ENCODE assay signal across 15 cellular contexts in the genomic region with DNA sequence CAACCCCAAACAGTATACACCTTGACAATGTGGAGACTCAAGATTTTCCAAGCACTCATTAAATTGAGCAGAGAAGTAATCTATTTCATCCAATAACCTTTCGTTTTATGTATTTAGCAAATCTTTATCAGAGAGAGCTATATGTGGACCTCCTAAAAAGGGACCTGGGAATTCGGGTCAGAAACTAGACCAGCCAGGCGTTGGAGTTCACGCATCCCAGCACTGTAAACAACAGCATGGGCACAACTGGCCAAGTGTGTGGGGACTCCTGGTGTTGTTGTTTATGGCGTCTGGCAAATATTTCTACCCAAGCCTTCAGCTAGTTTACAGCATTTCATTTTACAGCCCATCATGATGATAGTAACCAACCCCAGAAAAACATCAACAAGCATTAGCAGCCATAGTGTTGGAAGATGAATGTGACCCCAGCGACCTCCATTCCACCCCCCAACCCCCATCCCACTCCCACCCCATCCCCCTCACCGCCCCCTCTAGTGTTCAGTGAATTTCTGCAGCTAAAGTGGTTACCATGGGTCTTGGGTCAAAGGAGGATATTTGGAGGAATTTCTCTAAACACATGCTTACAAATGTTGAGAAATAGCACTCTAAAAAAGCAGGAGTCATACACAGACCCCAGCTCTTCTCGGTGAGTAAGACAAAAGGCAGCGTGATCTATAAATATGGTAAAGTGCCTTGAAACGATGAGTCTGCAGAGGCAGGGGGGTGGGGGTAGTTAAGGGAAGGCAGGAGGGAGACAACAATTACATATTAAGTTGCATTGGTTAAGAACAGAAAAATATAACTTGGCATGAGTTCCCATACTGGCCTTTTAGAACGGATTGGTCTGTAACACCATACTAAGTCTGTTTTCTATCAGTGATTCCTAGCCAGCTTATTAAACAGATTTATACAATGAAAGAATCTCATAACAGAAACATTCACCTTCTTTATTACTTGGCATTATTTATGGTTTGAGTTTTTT.
DNase-seq lines count a peak whose midpoint lies in the region; ATAC-seq, FAIRE-seq and TF ChIP-seq lines count a peak whose summit lies in the region.
"Had no signal": no experiment of that assay in that cellular context is flagged by ENCODE, and none has a peak within 500 bp of the region (broad histone marks: within the 10 kb centered on the region; RNA-seq: fewer than 3 reads in every experiment).

No MANE protein-coding gene starts in this region.

- FAIRE-seq in A549 (lab: Jason Lieb, UNC) = no peak

- intact Hi-C loops in thyroid gland (cut with DNase I) (no loop called here), natural killer cell (cut with micrococcal nuclease) (no loop called here)

- peak; percentile 18 to 64; a peak in 2 of 5 replicates for TF ChIP-seq EP300 in A549 (IDR thresholded peaks at IDR 0.05)

- H3K4me3 Mint-ChIP-seq in endodermal cell (no peak overlapping the region), natural killer cell (no peak overlapping the region)
- no peak overlapping the region for H3K4me3 Mint-ChIP-seq in effector memory CD8-positive, alpha-beta T cell
- H3K4me3 Mint-ChIP-seq: activated CD4-positive, alpha-beta memory T cell treated with anti-CD3 and anti-CD28 coated beads for 36 hours; naive B cell had no signal

- H3K4me1 Mint-ChIP-seq in endodermal cell (peaks cover 15% of the 10 kb centered on the region), natural killer cell (peaks cover 0 to 5% of the 10 kb centered on the region in 2 donors)
- H3K4me1 Mint-ChIP-seq in effector memory CD8-positive, alpha-beta T cell (ENCODE audit: low read depth in 2 of 2) = peaks cover 0 to 2% of the 10 kb centered on the region in 2 donors
- H3K4me1 Mint-ChIP-seq: naive B cell had no signal

- peaks cover 33% of the 10 kb centered on the region for H3K4me1 ChIP-seq in A549
- no peaks in the 10 kb centered on the region for H3K4me1 ChIP-seq in endodermal cell (ENCODE audit: control insufficient read depth, insufficient read depth, low read length)
- H3K4me1 ChIP-seq in thyroid gland = peaks cover 11 to 19% of the 10 kb centered on the region in 2 donors

- peak overlapping the region; percentile 74 for H3K27ac Mint-ChIP-seq in endodermal cell
- H3K27ac Mint-ChIP-seq in effector memory CD8-positive, alpha-beta T cell = no peak overlapping the region
- no peak overlapping the region for H3K27ac Mint-ChIP-seq in natural killer cell
- H3K27ac Mint-ChIP-seq: activated CD4-positive, alpha-beta memory T cell treated with anti-CD3 and anti-CD28 coated beads for 36 hours; naive B cell had no signal

- H3K27me3 ChIP-seq in endodermal cell (ENCODE audit: control insufficient read depth, insufficient read depth, low read length, poor library complexity, severe bottlenecking) = no peaks in the 10 kb centered on the region
- H3K27me3 ChIP-seq in thyroid gland = no peaks in the 10 kb centered on the region
- H3K27me3 ChIP-seq: heart left ventricle, tibial artery had no signal

- 52% methylated on average over 11 of the region's 11 CpGs for WGBS in A549 (ENCODE audit: missing lambda C conversion rate)
- WGBS in endodermal cell (ENCODE audit: insufficient coverage in 1 of 2, insufficient read length in 1 of 2), 2 experiments = 74 to 81% methylated on average over 9 of the region's 11 CpGs
- WGBS in thyroid gland, 2 donors = 84 to 88% methylated on average over 11 of the region's 11 CpGs

- POLR2A ChIA-PET in A549 (lab: Yijun Ruan, JAX) = interaction anchor here (0.7 to 0.9 kb wide), 2 partner anchors 28 to 107 kb away, joined by 3 read pairs; no protein-coding TSS in a partner anchor

- CTCF ChIA-PET in A549 (lab: Yijun Ruan, JAX) = interaction anchor here (0.8 to 3.6 kb wide), 15 partner anchors 9 to 588 kb away, joined by 3 to 10 read pairs (median 5); no protein-coding TSS in a partner anchor

- H3K9me3 Mint-ChIP-seq in endodermal cell = no peaks in the 10 kb centered on the region
- no peaks in the 10 kb centered on the region for H3K9me3 Mint-ChIP-seq in effector memory CD8-positive, alpha-beta T cell
- no peaks in the 10 kb centered on the region for H3K9me3 Mint-ChIP-seq in natural killer cell
- H3K9me3 Mint-ChIP-seq: activated CD4-positive, alpha-beta memory T cell treated with anti-CD3 and anti-CD28 coated beads for 36 hours; naive B cell had no signal

- peak overlapping the region; percentile 52 for H3K4me2 ChIP-seq in A549

- H3K27me3 Mint-ChIP-seq in endodermal cell (ENCODE audit: insufficient read depth) (peaks cover 11% of the 10 kb centered on the region), natural killer cell (ENCODE audit: low read depth in 2 of 2) (no peaks in the 10 kb centered on the region)
- no peaks in the 10 kb centered on the region for H3K27me3 Mint-ChIP-seq in effector memory CD8-positive, alpha-beta T cell
- H3K27me3 Mint-ChIP-seq: activated CD4-positive, alpha-beta memory T cell treated with anti-CD3 and anti-CD28 coated beads for 36 hours; naive B cell had no signal

- H3K36me3 Mint-ChIP-seq in endodermal cell (ENCODE audit: low read depth) (no peaks in the 10 kb centered on the region), natural killer cell (no peaks in the 10 kb centered on the region)
- H3K36me3 Mint-ChIP-seq in effector memory CD8-positive, alpha-beta T cell (ENCODE audit: insufficient read depth) = no peaks in the 10 kb centered on the region
- H3K36me3 Mint-ChIP-seq: activated CD4-positive, alpha-beta memory T cell treated with anti-CD3 and anti-CD28 coated beads for 36 hours had no signal

- peak in 1 of 2 experiments; percentile 48; a peak in 3 of 5 replicates for TF ChIP-seq RAD21 in A549 (conservative IDR thresholded peaks at IDR 0.05 in 1 of 2, IDR thresholded peaks at IDR 0.05 in 1 of 2)

- no peak overlapping the region for H3K9ac ChIP-seq in endodermal cell (ENCODE audit: extremely low read depth, low read length, poor library complexity, severe bottlenecking)

- peak; percentile 52 to 79 for DNase-seq in A549 (ENCODE audit: low read depth in 1 of 2, low spot score in 1 of 2)
- peak; percentile 97 for DNase-seq in LHCN-M2 (ENCODE audit: low read depth)
- peak; percentile 58 for DNase-seq in endodermal cell
- peak; percentile 22 for DNase-seq in mucosa of gallbladder (ENCODE audit: low spot score)
- DNase-seq in thyroid gland = no peak
- no peak for DNase-seq in effector memory CD8-positive, alpha-beta T cell
- DNase-seq in natural killer cell = no peak
- DNase-seq: ACHN; activated CD4-positive, alpha-beta memory T cell treated with anti-CD3 and anti-CD28 coated beads for 36 hours; aorta; heart left ventricle; Karpas-422; naive B cell; tibial artery had no signal

- H3K27ac ChIP-seq in A549 (peak overlapping the region; percentile 26 to 76), endodermal cell (ENCODE audit: low read depth, low read length) (no peak overlapping the region), thyroid gland (no peak overlapping the region)
- H3K27ac ChIP-seq: tibial artery had no signal

- H3K36me3 ChIP-seq in endodermal cell (ENCODE audit: control insufficient read depth, insufficient read depth, low read length) = no peaks in the 10 kb centered on the region
- H3K36me3 ChIP-seq in thyroid gland = no peaks in the 10 kb centered on the region
- H3K36me3 ChIP-seq: heart left ventricle, tibial artery had no signal

- peak; percentile 23; the same call in 2 of the 3 replicates for TF ChIP-seq CTCF in A549 (IDR thresholded peaks at IDR 0.05)
- peak; percentile 49 for TF ChIP-seq CTCF in endodermal cell (conservative IDR thresholded peaks at IDR 0.05)
- no peak for TF ChIP-seq CTCF in thyroid gland (IDR thresholded peaks at IDR 0.05)
- TF ChIP-seq CTCF in natural killer cell (IDR thresholded peaks at IDR 0.05) = no peak

- H3K4me3 ChIP-seq in A549 (no peak overlapping the region), endodermal cell (ENCODE audit: low read length) (no peak overlapping the region), thyroid gland (replicated peaks in 1 of 3) (no peak overlapping the region)
- H3K4me3 ChIP-seq: heart left ventricle, tibial artery had no signal

- TF ChIP-seq POLR2A in A549 (IDR thresholded peaks at IDR 0.05; ENCODE audit: low read length) (no peak), thyroid gland (IDR thresholded peaks at IDR 0.05) (no peak)

- H3K9me3 ChIP-seq in A549 = no peaks in the 10 kb centered on the region
- H3K9me3 ChIP-seq in endodermal cell (ENCODE audit: control insufficient read depth, low read length) = no peaks in the 10 kb centered on the region
- no peaks in the 10 kb centered on the region for H3K9me3 ChIP-seq in thyroid gland
- H3K9me3 ChIP-seq: heart left ventricle, tibial artery had no signal

- ATAC-seq in A549 = peak; percentile 81 to 89; a peak in 5 of 6 replicates
- no peak for ATAC-seq in HG03159 (IDR thresholded peaks at IDR 0.05; ENCODE audit: unreplicated experiment)
- no peak for ATAC-seq in effector memory CD8-positive, alpha-beta T cell (replicated peaks)
- ATAC-seq in natural killer cell = no peak
- ATAC-seq: heart left ventricle had no signal

TF ChIP-seq in A549, 52 proteins besides CTCF, POLR2A, EP300 and RAD21:
- TF ChIP-seq NFE2L2 (conservative IDR thresholded peaks at IDR 0.05; ENCODE audit: low read length) (peak; percentile 84), FOSB (CRISPR knock-in tag; IDR thresholded peaks at IDR 0.05) (no peak), FOSL2 (IDR thresholded peaks at IDR 0.05) (0 out of 2 replicates have a peak, but pooled peaks have one; percentile 33), FOSL2 (CRISPR knock-in tag; IDR thresholded peaks at IDR 0.05) (peak; percentile 87), JUN (IDR thresholded peaks at IDR 0.05) (peak in 1 of 2 experiments; percentile 41; a peak in 1 of 5 replicates), CEBPB (IDR thresholded peaks at IDR 0.05) (peak in 1 of 2 experiments; percentile 80; a peak in 2 of 4 replicates), MAFK (IDR thresholded peaks at IDR 0.05; ENCODE audit: partially characterized antibody) (peak; percentile 84), SMC3 (IDR thresholded peaks at IDR 0.05) (peak; percentile 22; the same call in 1 of the 3 replicates), CHD2 (IDR thresholded peaks at IDR 0.05; ENCODE audit: low read length, partially characterized antibody) (no peak)
- TF ChIP-seq, protein P1, sequence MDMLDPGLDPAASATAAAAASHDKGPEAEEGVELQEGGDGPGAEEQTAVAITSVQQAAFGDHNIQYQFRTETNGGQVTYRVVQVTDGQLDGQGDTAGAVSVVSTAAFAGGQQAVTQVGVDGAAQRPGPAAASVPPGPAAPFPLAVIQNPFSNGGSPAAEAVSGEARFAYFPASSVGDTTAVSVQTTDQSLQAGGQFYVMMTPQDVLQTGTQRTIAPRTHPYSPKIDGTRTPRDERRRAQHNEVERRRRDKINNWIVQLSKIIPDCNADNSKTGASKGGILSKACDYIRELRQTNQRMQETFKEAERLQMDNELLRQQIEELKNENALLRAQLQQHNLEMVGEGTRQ (IDR thresholded peaks at IDR 0.05) = no peak
- TF ChIP-seq, protein P2, sequence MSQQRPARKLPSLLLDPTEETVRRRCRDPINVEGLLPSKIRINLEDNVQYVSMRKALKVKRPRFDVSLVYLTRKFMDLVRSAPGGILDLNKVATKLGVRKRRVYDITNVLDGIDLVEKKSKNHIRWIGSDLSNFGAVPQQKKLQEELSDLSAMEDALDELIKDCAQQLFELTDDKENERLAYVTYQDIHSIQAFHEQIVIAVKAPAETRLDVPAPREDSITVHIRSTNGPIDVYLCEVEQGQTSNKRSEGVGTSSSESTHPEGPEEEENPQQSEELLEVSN (IDR thresholded peaks at IDR 0.05; ENCODE audit: borderline replicate concordance, low read depth) = no peak

Comparison
In these comparisons a context has a peak if more than half of its experiments do, and no peak if none do; other contexts are left out.
1. ATAC-seq: peak in A549 (2 of 2); none in HG03159 (single experiment), effector memory CD8-positive, alpha-beta T cell (single experiment) and natural killer cell (0 of 3).
2. DNase-seq: peak in A549 (2 of 2), LHCN-M2 (single experiment), endodermal cell (single experiment) and mucosa of gallbladder (single experiment); none in thyroid gland (0 of 2), effector memory CD8-positive, alpha-beta T cell (0 of 3) and natural killer cell (single experiment).
3. H3K27ac ChIP-seq: peak in A549 (2 of 2); none in endodermal cell (single experiment) and thyroid gland (0 of 3).
4. CTCF ChIP-seq: peak in A549 (single experiment) and endodermal cell (single experiment); none in thyroid gland (0 of 6) and natural killer cell (single experiment).